In the genomic region with DNA sequence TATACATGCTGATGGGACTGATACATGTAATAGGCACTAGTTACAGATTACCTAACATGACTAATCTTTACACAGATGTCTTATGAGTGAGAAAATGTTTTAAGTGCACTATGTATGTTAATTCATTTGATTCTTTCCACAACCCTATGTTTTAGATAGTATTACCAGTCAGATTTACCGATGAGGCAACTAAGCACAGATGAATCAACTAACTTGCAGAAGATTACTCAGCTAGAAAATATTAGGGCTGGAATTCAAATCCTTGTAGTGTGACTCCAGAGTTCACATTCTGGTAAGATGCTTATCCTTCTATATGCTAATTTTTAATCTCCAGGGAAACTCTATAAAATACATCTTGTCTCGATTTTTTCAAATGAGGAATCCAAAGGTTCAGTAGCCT, we compare ENCODE assay signal across 22 cellular contexts.
DNase-seq lines count a peak whose midpoint lies in the region; FAIRE-seq and TF ChIP-seq lines count a peak whose summit lies in the region.
"Had no signal": no experiment of that assay in that cellular context is flagged by ENCODE, and none has a peak within 500 bp of the region (broad histone marks: within the 10 kb centered on the region; RNA-seq: fewer than 3 reads in every experiment).

No MANE protein-coding gene starts in this region.

- no peak overlapping the region for H3K4me3 Mint-ChIP-seq in Calu3 (ENCODE audit: low read depth, unreplicated experiment)
- H3K4me3 Mint-ChIP-seq: natural killer cell treated with Interleukin-12 subunit alpha and Interleukin-12 subunit beta and Interleukin-15 and Interleukin-18, amount 100 ng/mL, for 72 hours; stimulated activated naive CD8-positive, alpha-beta T cell treated with anti-CD3 and anti-CD28 coated beads, Interleukin-15, Interleukin-2, amounts not matched to agents 100 ng/mL and 50 ng/mL, for 24 hours had no signal

- H3K36me3 Mint-ChIP-seq in Calu3 (ENCODE audit: insufficient read depth, unreplicated experiment) = peaks cover 4% of the 10 kb centered on the region
- H3K36me3 Mint-ChIP-seq: natural killer cell treated with Interleukin-12 subunit alpha and Interleukin-12 subunit beta and Interleukin-15 and Interleukin-18, amount 100 ng/mL, for 72 hours had no signal

- peaks cover 34% of the 10 kb centered on the region for H3K4me1 Mint-ChIP-seq in Calu3 (ENCODE audit: low read depth, unreplicated experiment)

- no peak overlapping the region for H3K27ac Mint-ChIP-seq in Calu3 (ENCODE audit: unreplicated experiment)
- H3K27ac Mint-ChIP-seq: natural killer cell treated with Interleukin-12 subunit alpha and Interleukin-12 subunit beta and Interleukin-15 and Interleukin-18, amount 100 ng/mL, for 72 hours; stimulated activated naive CD8-positive, alpha-beta T cell treated with anti-CD3 and anti-CD28 coated beads, Interleukin-15, Interleukin-2, amounts not matched to agents 100 ng/mL and 50 ng/mL, for 24 hours had no signal

- no TSS peak for BruUV-seq in Calu3 (replicated peaks; lab: Mats Ljungman, UMichigan)

- intact Hi-C loops in Calu3 (cut with micrococcal nuclease; ENCODE audit: unreplicated experiment) = no loop called here

- H3K4me3 ChIP-seq in astrocyte of the cerebellum (ENCODE audit: low read depth, low read length) (no peak overlapping the region), fibroblast of the aortic adventitia (ENCODE audit: low read depth, low read length) (no peak overlapping the region)
- H3K4me3 ChIP-seq: gastroesophageal sphincter had no signal

- FAIRE-seq in H54 (lab: Jason Lieb, UNC) (peak; percentile 90), urothelium cell line (lab: Jason Lieb, UNC) (peak; percentile 69), GM19239 (lab: Jason Lieb, UNC) (no peak)
- FAIRE-seq: colon, TTC549 had no signal

- CTCF ChIA-PET in Calu3 (lab: Charles Lee) = interaction anchor here (0.6 kb wide), 1 partner anchor 762 kb away, joined by 3 read pairs; no protein-coding TSS in a partner anchor

- peaks cover 3% of the 10 kb centered on the region for H3K9me3 Mint-ChIP-seq in Calu3 (ENCODE audit: low read depth, unreplicated experiment)

- TF ChIP-seq POLR2A in H54 (IDR thresholded peaks at IDR 0.05; ENCODE audit: low read depth, low read length) = no peak

- in situ Hi-C loops in astrocyte of the cerebellum (cut with HindIII; ENCODE audit: low sequenced_read_pairs) = no loop called here

- DNase-seq in H54 (ENCODE audit: insufficient read length, low spot score) (peak; percentile 9), astrocyte of the cerebellum (ENCODE audit: low read depth) (peak; percentile 0), fibroblast of the aortic adventitia (ENCODE audit: low read depth) (peak; percentile 1), urothelium cell line (ENCODE audit: low spot score) (no peak), SW480 (ENCODE audit: low spot score) (no peak), Calu3 (no peak), GM19239 (ENCODE audit: insufficient read length, low spot score) (no peak)
- DNase-seq: activated CD4-positive, alpha-beta T cell treated with anti-CD3 and anti-CD28 coated beads for 4 hours; activated gamma-delta T cell; C1 segment of cervical spinal cord; NCI-H1048; NCI-H2029; NCI-H446 treated with DMSO at 0.1 percent for 48 hours; NK-92 treated with Interleukin-12 subunit alpha and Interleukin-12 subunit beta, amount 100 ng/mL, for 24 hours; RPMI8226; stimulated activated CD4-positive, alpha-beta T cell treated with anti-CD3 and anti-CD28 coated beads, Interleukin-2, amount 100 ng/mL, for 24 hours; SW 1271 had no signal

- no peaks in the 10 kb centered on the region for H3K27me3 Mint-ChIP-seq in Calu3 (ENCODE audit: unreplicated experiment)
- H3K27me3 Mint-ChIP-seq: natural killer cell treated with Interleukin-12 subunit alpha and Interleukin-12 subunit beta and Interleukin-15 and Interleukin-18, amount 100 ng/mL, for 72 hours; stimulated activated naive CD8-positive, alpha-beta T cell treated with anti-CD3 and anti-CD28 coated beads, Interleukin-15, Interleukin-2, amounts not matched to agents 100 ng/mL and 50 ng/mL, for 24 hours had no signal

- TF ChIP-seq CTCF in astrocyte of the cerebellum (IDR thresholded peaks at IDR 0.05; ENCODE audit: low read depth, low read length, missing control alignments) = no peak
- no peak for TF ChIP-seq CTCF in fibroblast of the aortic adventitia (IDR thresholded peaks at IDR 0.05; ENCODE audit: insufficient read depth, low read length)
- TF ChIP-seq CTCF in Calu3 (IDR thresholded peaks at IDR 0.05; ENCODE audit: unreplicated experiment) = no peak

Comparison
In these comparisons a context has a peak if more than half of its experiments do, and no peak if none do; other contexts are left out.
1. DNase-seq: peak in H54 (single experiment), astrocyte of the cerebellum (single experiment) and fibroblast of the aortic adventitia (single experiment); none in urothelium cell line (single experiment), SW480 (single experiment), Calu3 (single experiment) and GM19239 (single experiment).